9 cellular contexts compared by ENCODE assay signal in genomic region chr1:246219508-246220030, GRCh38.
A peak's percentile ranks its signal among the peaks of the same experiment; 100 is the strongest.
DNase-seq lines count a peak whose midpoint lies in the region; ATAC-seq lines count a peak whose summit lies in the region.
"Had no signal": no experiment of that assay in that cellular context is flagged by ENCODE, and none has a peak within 500 bp of the region (broad histone marks: within the 10 kb centered on the region; RNA-seq: fewer than 3 reads in every experiment).

No MANE protein-coding gene starts in this region.

- peaks cover 0 to 10% of the 10 kb centered on the region in 2 donors for H3K36me3 Mint-ChIP-seq in activated naive CD4-positive, alpha-beta T cell treated with anti-CD3 and anti-CD28 coated beads, Interleukin-2, amount 50 U/mL, for 72 hours
- H3K36me3 Mint-ChIP-seq in T-helper 2 cell treated with Interferon-gamma antibody and Interleukin-4, amounts not matched to agents 5 μg/mL and 100 μg/mL, for 36 hours (ENCODE audit: low read depth) = no peaks in the 10 kb centered on the region

- no peak overlapping the region for H3K4me3 Mint-ChIP-seq in T-helper 2 cell treated with Interferon-gamma antibody and Interleukin-4, amounts not matched to agents 5 μg/mL and 100 μg/mL, for 36 hours
- H3K4me3 Mint-ChIP-seq: activated naive CD4-positive, alpha-beta T cell treated with anti-CD3 and anti-CD28 coated beads, Interleukin-2, amount 10 ng/mL, durations not matched to agents 7 days and 5 days had no signal

- H3K4me1 Mint-ChIP-seq in T-helper 2 cell treated with Interferon-gamma antibody and Interleukin-4, amounts not matched to agents 5 μg/mL and 100 μg/mL, for 36 hours (ENCODE audit: low read depth) = peaks cover 2% of the 10 kb centered on the region
- H3K4me1 Mint-ChIP-seq: activated naive CD4-positive, alpha-beta T cell treated with anti-CD3 and anti-CD28 coated beads, Interleukin-2, amount 10 ng/mL, durations not matched to agents 7 days and 5 days had no signal

- peak; percentile 43 for DNase-seq in EL
- peak; percentile 66 for DNase-seq in NCI-H510A (lab: John Stamatoyannopoulos, UW)
- peak; percentile 43 for DNase-seq in iPS-NIHi11 (ENCODE audit: low spot score)
- DNase-seq in activated CD4-positive, alpha-beta T cell treated with anti-CD3 and anti-CD28 coated beads for 4 hours = no peak
- DNase-seq in activated naive CD4-positive, alpha-beta T cell treated with anti-CD3 and anti-CD28 coated beads, Interleukin-2, amount 50 U/mL, for 72 hours (ENCODE audit: low spot score in 2 of 2) = no peak
- DNase-seq in NCI-H187 treated with DMSO at 0.1 percent for 48 hours (lab: John Stamatoyannopoulos, UW) = no peak
- DNase-seq in T-helper 2 cell treated with Interferon-gamma antibody and Interleukin-4, amounts not matched to agents 5 μg/mL and 100 μg/mL, for 36 hours (ENCODE audit: low spot score) = no peak
- DNase-seq: activated naive CD4-positive, alpha-beta T cell treated with anti-CD3 and anti-CD28 coated beads, Interleukin-2, amount 10 ng/mL, durations not matched to agents 7 days and 5 days had no signal

- peaks cover 0 to 4% of the 10 kb centered on the region in 2 donors for H3K9me3 Mint-ChIP-seq in activated naive CD4-positive, alpha-beta T cell treated with anti-CD3 and anti-CD28 coated beads, Interleukin-2, amount 50 U/mL, for 72 hours
- no peaks in the 10 kb centered on the region for H3K9me3 Mint-ChIP-seq in T-helper 2 cell treated with Interferon-gamma antibody and Interleukin-4, amounts not matched to agents 5 μg/mL and 100 μg/mL, for 36 hours

- H3K27me3 Mint-ChIP-seq in T-helper 2 cell treated with Interferon-gamma antibody and Interleukin-4, amounts not matched to agents 5 μg/mL and 100 μg/mL, for 36 hours (ENCODE audit: low read depth) = no peaks in the 10 kb centered on the region
- H3K27me3 Mint-ChIP-seq: activated naive CD4-positive, alpha-beta T cell treated with anti-CD3 and anti-CD28 coated beads, Interleukin-2, amount 10 ng/mL, durations not matched to agents 7 days and 5 days had no signal

- ATAC-seq in HG02981 (IDR thresholded peaks at IDR 0.05; ENCODE audit: unreplicated experiment) = peak; percentile 47
- no peak for ATAC-seq in activated naive CD4-positive, alpha-beta T cell treated with anti-CD3 and anti-CD28 coated beads, Interleukin-2, amount 50 U/mL, for 72 hours

- no peak overlapping the region for H3K27ac Mint-ChIP-seq in activated naive CD4-positive, alpha-beta T cell treated with anti-CD3 and anti-CD28 coated beads, Interleukin-2, amount 50 U/mL, for 72 hours
- no peak overlapping the region for H3K27ac Mint-ChIP-seq in T-helper 2 cell treated with Interferon-gamma antibody and Interleukin-4, amounts not matched to agents 5 μg/mL and 100 μg/mL, for 36 hours
- H3K27ac Mint-ChIP-seq: activated naive CD4-positive, alpha-beta T cell treated with anti-CD3 and anti-CD28 coated beads, Interleukin-2, amount 10 ng/mL, durations not matched to agents 7 days and 5 days had no signal

Comparison
In these comparisons a context has a peak if more than half of its experiments do, and no peak if none do; other contexts are left out.
1. DNase-seq: peak in EL (single experiment), NCI-H510A (single experiment) and iPS-NIHi11 (single experiment); none in activated CD4-positive, alpha-beta T cell treated with anti-CD3 and anti-CD28 coated beads for 4 hours (0 of 2), activated naive CD4-positive, alpha-beta T cell treated with anti-CD3 and anti-CD28 coated beads, Interleukin-2, amount 50 U/mL, for 72 hours (0 of 2), NCI-H187 treated with DMSO at 0.1 percent for 48 hours (single experiment) and T-helper 2 cell treated with Interferon-gamma antibody and Interleukin-4, amounts not matched to agents 5 μg/mL and 100 μg/mL, for 36 hours (single experiment).